1 cellular context compared by ENCODE assay signal in genomic region chr6:397604-398003, GRCh38.
TF ChIP-seq lines count a peak whose summit lies in the region.

No MANE protein-coding gene starts in this region.

TF ChIP-seq in GM12878, 131 proteins besides CTCF, POLR2A, EP300 and RAD21:
- TF ChIP-seq PKNOX1 (IDR thresholded peaks at IDR 0.05) (no peak), HCFC1 (IDR thresholded peaks at IDR 0.05; ENCODE audit: low read length) (no peak), NFXL1 (IDR thresholded peaks at IDR 0.05; ENCODE audit: borderline replicate concordance) (no peak), SPI1 (IDR thresholded peaks at IDR 0.05; ENCODE audit: borderline replicate concordance, insufficient read depth, low read depth, low read length) (no peak), PML (IDR thresholded peaks at IDR 0.05; ENCODE audit: low read length) (0 out of 2 replicates have a peak, but pooled peaks have one; percentile 29), ATF2 (IDR thresholded peaks at IDR 0.05; ENCODE audit: low read length) (peak; percentile 21; the same call in 1 of the 2 replicates), MLLT1 (IDR thresholded peaks at IDR 0.05) (0 out of 2 replicates have a peak, but pooled peaks have one; percentile 5), ZNF207 (IDR thresholded peaks at IDR 0.05; ENCODE audit: borderline replicate concordance) (no peak), STAT3 (IDR thresholded peaks at IDR 0.05; ENCODE audit: low read depth, low read length) (no peak), IRF5 (IDR thresholded peaks at IDR 0.05; ENCODE audit: borderline replicate concordance) (no peak), ETV6 (conservative IDR thresholded peaks at IDR 0.05 in 1 of 2, IDR thresholded peaks at IDR 0.05 in 1 of 2; ENCODE audit: borderline replicate concordance in 1 of 2, low read depth in 1 of 2) (no peak), STAT1 (conservative IDR thresholded peaks at IDR 0.05) (no peak), RELB (IDR thresholded peaks at IDR 0.05; ENCODE audit: low read depth) (no peak), TCF7 (IDR thresholded peaks at IDR 0.05; ENCODE audit: borderline replicate concordance) (no peak), JUND (IDR thresholded peaks at IDR 0.05; ENCODE audit: low read depth, low read length) (no peak), RBBP5 (conservative IDR thresholded peaks at IDR 0.05) (no peak), POLR2AphosphoS5 (IDR thresholded peaks at IDR 0.05; ENCODE audit: low read length) (peak; percentile 67), ZBED1 (IDR thresholded peaks at IDR 0.05; ENCODE audit: borderline replicate concordance) (0 out of 2 replicates have a peak, but pooled peaks have one; percentile 25), DPF2 (IDR thresholded peaks at IDR 0.05) (no peak), RFX5 (IDR thresholded peaks at IDR 0.05; ENCODE audit: low read depth, low read length) (no peak), SMAD5 (IDR thresholded peaks at IDR 0.05; ENCODE audit: low read depth) (0 out of 2 replicates have a peak, but pooled peaks have one; percentile 44), REST (IDR thresholded peaks at IDR 0.05; ENCODE audit: low read depth, low read length) (no peak), POLR2AphosphoS2 (IDR thresholded peaks at IDR 0.05; ENCODE audit: low read depth, low read length) (no peak), CHD1 (IDR thresholded peaks at IDR 0.05; ENCODE audit: low read depth, low read length) (no peak), IKZF2 (IDR thresholded peaks at IDR 0.05) (no peak)
- TF ChIP-seq, protein P1, sequence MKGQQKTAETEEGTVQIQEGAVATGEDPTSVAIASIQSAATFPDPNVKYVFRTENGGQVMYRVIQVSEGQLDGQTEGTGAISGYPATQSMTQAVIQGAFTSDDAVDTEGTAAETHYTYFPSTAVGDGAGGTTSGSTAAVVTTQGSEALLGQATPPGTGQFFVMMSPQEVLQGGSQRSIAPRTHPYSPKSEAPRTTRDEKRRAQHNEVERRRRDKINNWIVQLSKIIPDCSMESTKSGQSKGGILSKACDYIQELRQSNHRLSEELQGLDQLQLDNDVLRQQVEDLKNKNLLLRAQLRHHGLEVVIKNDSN (IDR thresholded peaks at IDR 0.05; ENCODE audit: borderline replicate concordance, extremely low read length, insufficient read depth, low read depth, low read length), result no peak
TF ChIP-seq in GM12878: peak in this region for 6.
